In the genomic region with DNA sequence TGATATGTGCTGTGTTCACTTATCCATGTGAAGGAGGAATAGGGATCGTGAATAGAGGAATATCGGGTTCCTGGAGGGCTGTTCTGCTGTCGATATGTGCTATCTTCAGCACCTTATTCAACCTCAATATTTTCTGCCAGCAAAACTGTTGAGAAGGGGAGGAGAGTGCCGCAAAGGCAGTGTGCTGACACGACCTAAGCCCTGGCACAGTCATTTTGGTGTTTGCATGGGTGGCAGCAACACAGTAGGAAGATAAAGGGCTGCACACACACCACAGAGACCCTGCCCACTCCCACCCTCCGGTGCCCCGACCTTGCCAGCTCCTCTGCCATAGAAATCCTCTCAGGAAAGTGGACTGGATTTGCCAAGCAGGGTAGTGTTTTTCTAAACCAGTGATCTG, we compare ENCODE assay signal across 18 cellular contexts. TPM values are rescaled to one million over a fixed set of nuclear protein-coding genes. Genes with fewer than 3 reads are reported as not detected.
DNase-seq lines count a peak whose midpoint lies in the region; ATAC-seq, FAIRE-seq and TF ChIP-seq lines count a peak whose summit lies in the region.
"Had no signal": no experiment of that assay in that cellular context is flagged by ENCODE, and none has a peak within 500 bp of the region (broad histone marks: within the 10 kb centered on the region; RNA-seq: fewer than 3 reads in every experiment).

No MANE protein-coding gene starts in this region.

- H3K9me3 Mint-ChIP-seq in Caco-2 (ENCODE audit: unreplicated experiment) = no peaks in the 10 kb centered on the region
- H3K9me3 Mint-ChIP-seq: CD8-positive, alpha-beta memory T cell had no signal

- CTCF ChIA-PET in Caco-2 (lab: Charles Lee) (interaction anchor here (1.2 kb wide), 1 partner anchor 105 kb away, joined by 3 read pairs; no protein-coding TSS in a partner anchor), HCT116 (lab: Charles Lee) (no interaction called here)

- TF ChIP-seq CTCF in Caco-2 (IDR thresholded peaks at IDR 0.05; ENCODE audit: insufficient read depth in 1 of 2, low read depth in 1 of 2, low read length in 1 of 2, severe bottlenecking in 1 of 2, unreplicated experiment in 1 of 2) (no peak), HCT116 (IDR thresholded peaks at IDR 0.05 in 2 of 3, conservative IDR thresholded peaks at IDR 0.05 in 1 of 3; ENCODE audit: borderline replicate concordance in 1 of 3, insufficient read depth in 1 of 3, low read depth in 2 of 3, low read length in 2 of 3) (no peak), body of pancreas (IDR thresholded peaks at IDR 0.05) (no peak), kidney (IDR thresholded peaks at IDR 0.05; ENCODE audit: borderline replicate concordance, extremely low read depth, insufficient read depth) (no peak)

- TF ChIP-seq RAD21 in HCT116 (IDR thresholded peaks at IDR 0.05; ENCODE audit: low read depth) = no peak

- no peaks in the 10 kb centered on the region for H3K79me2 ChIP-seq in HCT116 (ENCODE audit: insufficient read depth, low read length)

- RAD21 ChIA-PET in HCT116 (lab: Charles Lee; ENCODE audit: low non-redundant PET in 1 of 2, low total read pairs in 2 of 2, uncharacterized antibody in 2 of 2, unreplicated experiment in 2 of 2) = no interaction called here

- H4K20me1 ChIP-seq in HCT116 (ENCODE audit: insufficient read depth) = no peaks in the 10 kb centered on the region

- peaks cover 42% of the 10 kb centered on the region for H3K4me1 ChIP-seq in Caco-2
- peaks cover 18 to 37% of the 10 kb centered on the region in 2 experiments for H3K4me1 ChIP-seq in HCT116 (ENCODE audit: control insufficient read depth in 1 of 2, insufficient read depth in 2 of 2, low read length in 2 of 2)
- H3K4me1 ChIP-seq in body of pancreas = peaks cover 50% of the 10 kb centered on the region
- peaks cover 18 to 22% of the 10 kb centered on the region in 2 donors for H3K4me1 ChIP-seq in kidney (ENCODE audit: control insufficient read depth in 1 of 2, insufficient read depth in 1 of 2, low read depth in 1 of 2, low read length in 2 of 2)

- H3K4me2 ChIP-seq in HCT116 (ENCODE audit: low read length) = peak overlapping the region; percentile 69

- no peaks in the 10 kb centered on the region for H3K27me3 Mint-ChIP-seq in Caco-2 (ENCODE audit: insufficient read depth, unreplicated experiment)

- H3K27me3 ChIP-seq in Caco-2 (replicated peaks; ENCODE audit: control insufficient read depth, insufficient read depth, low read length) (no peaks in the 10 kb centered on the region), HCT116 (ENCODE audit: insufficient read depth, low read length) (no peaks in the 10 kb centered on the region), body of pancreas (no peaks in the 10 kb centered on the region)
- H3K27me3 ChIP-seq: stomach had no signal

- TF ChIP-seq POLR2A in HCT116 (IDR thresholded peaks at IDR 0.05; ENCODE audit: borderline replicate concordance, extremely low read depth, insufficient read depth, insufficient read length) (no peak), body of pancreas (IDR thresholded peaks at IDR 0.05) (no peak)

- H3K4me3 Mint-ChIP-seq in Caco-2 (ENCODE audit: unreplicated experiment) = peak overlapping the region; percentile 44
- H3K4me3 Mint-ChIP-seq: CD8-positive, alpha-beta memory T cell had no signal

- DNase-seq in Caco-2 = no peak
- DNase-seq in HCT116 (ENCODE audit: low read depth, low spot score) = no peak
- no peak for DNase-seq in body of pancreas
- no peak for DNase-seq in kidney
- DNase-seq in posterior cingulate gyrus = no peak
- DNase-seq: anterior cingulate cortex; CD8-positive, alpha-beta memory T cell; GF-D8; mesenchymal stem cell; NCI-H146; NCI-H2171; NCI-H524 treated with DMSO at 0.1 percent for 48 hours; stomach; SW 1271 had no signal

- POLR2A ChIA-PET in Caco-2 (lab: Charles Lee) = no interaction called here
- POLR2A ChIA-PET in HCT116 (lab: Charles Lee) = interaction anchor here (1.2 kb wide), 1 partner anchor 48 kb away, joined by 8 read pairs; no protein-coding TSS in a partner anchor

- 39 to 44% methylated on average over 7 of the region's 7 CpGs for WGBS in body of pancreas, 2 donors

- H3K27ac Mint-ChIP-seq in Caco-2 (ENCODE audit: unreplicated experiment) = peak overlapping the region; percentile 66

- H3K36me3 ChIP-seq in Caco-2 (ENCODE audit: control insufficient read depth, insufficient read depth, low read length) = no peaks in the 10 kb centered on the region
- H3K36me3 ChIP-seq in HCT116 (ENCODE audit: control insufficient read depth in 1 of 2, insufficient read depth in 2 of 2, low read length in 2 of 2) = no peaks in the 10 kb centered on the region
- no peaks in the 10 kb centered on the region for H3K36me3 ChIP-seq in body of pancreas (replicated peaks in 1 of 2; ENCODE audit: insufficient read depth in 1 of 2, low read depth in 2 of 2)
- H3K36me3 ChIP-seq in kidney (ENCODE audit: control insufficient read depth in 1 of 2, insufficient read depth in 2 of 2, low read length in 2 of 2) = no peaks in the 10 kb centered on the region
- H3K36me3 ChIP-seq: stomach had no signal

- intact Hi-C loops in Caco-2 (cut with micrococcal nuclease; ENCODE audit: unreplicated experiment) (no loop called here), HCT116 (cut with micrococcal nuclease) (no loop called here), body of pancreas (cut with DNase I) (no loop called here), kidney (cut with DNase I) (no loop called here), posterior cingulate gyrus (cut with DNase I) (no loop called here)

- H3K27ac ChIP-seq in HCT116 (ENCODE audit: low read depth, low read length) (peak overlapping the region; percentile 15; the same call in 1 of the 2 replicates), body of pancreas (peak overlapping the region in 3 of 4 donors; percentile 56 to 69 (median 66)), kidney (ENCODE audit: low read depth in 2 of 2, low read length in 2 of 2) (peak overlapping the region; percentile 55 to 61)
- H3K27ac ChIP-seq: stomach had no signal

- H3K4me3 ChIP-seq in Caco-2 (ENCODE audit: low read depth, low read length) (no peak overlapping the region), HCT116 (replicated peaks in 1 of 2; ENCODE audit: low read depth in 1 of 2, low read length in 2 of 2) (peak overlapping the region in 1 of 2 experiments; percentile 37; a peak in 2 of 4 replicates), body of pancreas (no peak overlapping the region), kidney (ENCODE audit: low read length in 2 of 2) (peak overlapping the region; percentile 2 to 21)
- H3K4me3 ChIP-seq: stomach had no signal

- H3K9me3 ChIP-seq in Caco-2 (no peaks in the 10 kb centered on the region), HCT116 (ENCODE audit: control insufficient read depth in 1 of 2, insufficient read depth in 1 of 2, low read depth in 1 of 2, low read length in 2 of 2) (no peaks in the 10 kb centered on the region), body of pancreas (no peaks in the 10 kb centered on the region), kidney (ENCODE audit: control insufficient read depth in 1 of 2, low read length in 2 of 2) (no peaks in the 10 kb centered on the region)
- H3K9me3 ChIP-seq: stomach had no signal

- H2AFZ ChIP-seq in HCT116 (ENCODE audit: low read depth, low read length, poor library complexity, severe bottlenecking) = no peak overlapping the region

- BruUV-seq in Caco-2 (replicated peaks; lab: Mats Ljungman, UMichigan) = no TSS peak
- BruUV-seq in HCT116 (replicated peaks; lab: Mats Ljungman, UMichigan) = no TSS peak

- H3K9ac ChIP-seq in HCT116 (ENCODE audit: low read length) (peak overlapping the region; percentile 30), kidney (ENCODE audit: low read length in 2 of 2) (peak overlapping the region in 1 of 2 donors; percentile 38)

- H3K36me3 Mint-ChIP-seq in Caco-2 (ENCODE audit: insufficient read depth, unreplicated experiment) = peaks cover 10% of the 10 kb centered on the region

- FAIRE-seq in kidney (lab: Jason Lieb, UNC) = no peak
- FAIRE-seq: frontal cortex had no signal

- H3K9me2 ChIP-seq in HCT116 (ENCODE audit: insufficient read depth) = no peaks in the 10 kb centered on the region

- peaks cover 70% of the 10 kb centered on the region for H3K4me1 Mint-ChIP-seq in Caco-2 (ENCODE audit: low read depth, unreplicated experiment)

- ATAC-seq in HCT116 = no peak
- no peak for ATAC-seq in body of pancreas
- no peak for ATAC-seq in GM18873 (IDR thresholded peaks at IDR 0.05; ENCODE audit: low FRiP score, unreplicated experiment)
- no peak for ATAC-seq in HG02981 (IDR thresholded peaks at IDR 0.05; ENCODE audit: unreplicated experiment)
- ATAC-seq: sciatic nerve had no signal

TF ChIP-seq in HCT116, 20 proteins besides CTCF, POLR2A, EP300 and RAD21:
- TF ChIP-seq ATF3 (IDR thresholded peaks at IDR 0.05) (no peak), EZH2 (IDR thresholded peaks at IDR 0.05) (no peak), SIN3A (IDR thresholded peaks at IDR 0.05; ENCODE audit: low read depth) (no peak), POLR2AphosphoS5 (IDR thresholded peaks at IDR 0.05; ENCODE audit: low read depth, low read length) (no peak)
- TF ChIP-seq, protein P1, sequence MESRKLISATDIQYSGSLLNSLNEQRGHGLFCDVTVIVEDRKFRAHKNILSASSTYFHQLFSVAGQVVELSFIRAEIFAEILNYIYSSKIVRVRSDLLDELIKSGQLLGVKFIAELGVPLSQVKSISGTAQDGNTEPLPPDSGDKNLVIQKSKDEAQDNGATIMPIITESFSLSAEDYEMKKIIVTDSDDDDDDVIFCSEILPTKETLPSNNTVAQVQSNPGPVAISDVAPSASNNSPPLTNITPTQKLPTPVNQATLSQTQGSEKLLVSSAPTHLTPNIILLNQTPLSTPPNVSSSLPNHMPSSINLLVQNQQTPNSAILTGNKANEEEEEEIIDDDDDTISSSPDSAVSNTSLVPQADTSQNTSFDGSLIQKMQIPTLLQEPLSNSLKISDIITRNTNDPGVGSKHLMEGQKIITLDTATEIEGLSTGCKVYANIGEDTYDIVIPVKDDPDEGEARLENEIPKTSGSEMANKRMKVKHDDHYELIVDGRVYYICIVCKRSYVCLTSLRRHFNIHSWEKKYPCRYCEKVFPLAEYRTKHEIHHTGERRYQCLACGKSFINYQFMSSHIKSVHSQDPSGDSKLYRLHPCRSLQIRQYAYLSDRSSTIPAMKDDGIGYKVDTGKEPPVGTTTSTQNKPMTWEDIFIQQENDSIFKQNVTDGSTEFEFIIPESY (IDR thresholded peaks at IDR 0.05; ENCODE audit: extremely low read depth, insufficient replicate concordance, low read length) = no peak

RNA-seq across cellular contexts. Expression of gene ZDHHC14, which starts 47.0 kb away (rescaled TPM):
- total RNA-seq in Caco-2 (2022) (22.1 and 23.6 TPM in 2 replicates), HCT116 (2021; ENCODE audit: unreplicated experiment) (5.3 TPM), body of pancreas (10 to 100 TPM; 10.2 to 10.6 TPM), kidney (26.7 TPM)
- 1.8 and 2.2 TPM in 2 replicates for polyA plus RNA-seq in HCT116 (2012)
- 13.5 TPM for polyA plus RNA-seq in kidney (ENCODE audit: insufficient read depth, low read depth, low replicate concordance)

Comparison
In these comparisons a context has a peak if more than half of its experiments do, and no peak if none do; other contexts are left out.
1. H3K4me3 ChIP-seq: peak in kidney (2 of 2); none in Caco-2 (single experiment) and body of pancreas (0 of 2).
2. H3K27ac ChIP-seq: peak in every context shown above with its lines; median percentile 66 in body of pancreas; 58 in kidney; 15 in HCT116.